Comparison of ENCODE assay signal across 10 cellular contexts in the genomic region with DNA sequence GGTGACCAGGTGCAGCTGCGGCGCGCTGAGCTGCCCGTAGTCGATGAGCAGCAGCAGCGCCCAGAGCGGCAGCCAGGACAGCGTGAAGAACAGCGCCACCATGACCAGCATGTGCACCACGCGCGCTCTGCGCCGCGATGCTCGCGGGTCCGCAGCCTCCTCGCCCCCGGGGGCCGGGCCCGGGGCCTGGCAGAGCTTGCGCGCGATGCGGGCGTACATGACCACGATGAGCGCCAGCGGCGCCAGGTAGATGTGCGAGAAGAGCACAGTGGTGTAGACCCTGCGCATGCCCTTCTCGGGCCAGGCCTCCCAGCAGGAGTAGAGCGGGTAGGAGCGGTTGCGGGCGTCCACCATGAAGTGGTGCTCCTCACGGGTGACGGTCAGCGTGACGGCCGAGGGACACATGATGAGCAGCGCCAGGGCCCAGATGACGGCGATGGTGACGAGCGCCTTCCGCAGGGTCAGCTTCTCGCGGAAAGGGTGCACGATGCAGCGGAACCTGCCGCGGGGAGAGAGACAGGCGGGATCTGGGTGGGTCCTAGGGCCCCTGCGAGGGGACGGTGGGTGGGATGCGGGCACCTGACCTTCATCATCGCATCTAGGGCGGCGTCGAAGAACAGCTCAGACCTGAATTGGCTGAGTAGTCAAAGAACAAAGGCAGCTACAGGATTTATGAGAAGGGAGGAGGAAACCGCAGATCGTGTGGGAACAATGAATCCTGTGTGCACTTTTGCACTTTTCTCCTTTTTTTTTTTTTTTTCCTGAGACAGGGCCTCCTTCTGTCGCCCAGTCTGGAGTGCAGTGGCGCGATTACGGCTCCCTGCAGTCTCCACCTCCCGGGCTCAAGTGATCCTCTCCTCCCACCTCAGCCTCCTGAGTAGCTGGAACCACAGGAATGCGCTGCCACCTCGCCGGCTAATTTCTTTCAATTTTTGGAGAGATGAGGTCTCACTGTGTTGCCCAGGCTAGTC. TPM values are rescaled to one million over a fixed set of nuclear protein-coding genes. Genes with fewer than 3 reads are reported as not detected.
A peak's percentile ranks its signal among the peaks of the same experiment; 100 is the strongest.
DNase-seq lines count a peak whose midpoint lies in the region; ATAC-seq, FAIRE-seq and TF ChIP-seq lines count a peak whose summit lies in the region.
"Had no signal": no experiment of that assay in that cellular context is flagged by ENCODE, and none has a peak within 500 bp of the region (broad histone marks: within the 10 kb centered on the region; RNA-seq: fewer than 3 reads in every experiment).

No MANE protein-coding gene starts in this region.

- no peaks in the 10 kb centered on the region for H3K36me3 ChIP-seq in adipocyte (ENCODE audit: control insufficient read depth, insufficient read depth, low read length, severe bottlenecking)
- H3K36me3 ChIP-seq in kidney (ENCODE audit: control insufficient read depth in 1 of 2, insufficient read depth in 2 of 2, low read length in 2 of 2) = no peaks in the 10 kb centered on the region
- no peaks in the 10 kb centered on the region for H3K36me3 ChIP-seq in upper lobe of left lung
- H3K36me3 ChIP-seq: neural progenitor cell had no signal

- H3K27ac ChIP-seq in kidney (ENCODE audit: low read depth in 2 of 2, low read length in 2 of 2) = no peak overlapping the region
- H3K27ac ChIP-seq in upper lobe of left lung = no peak overlapping the region
- H3K27ac ChIP-seq: neural progenitor cell had no signal

- TF ChIP-seq EP300 in upper lobe of left lung (IDR thresholded peaks at IDR 0.05) = no peak

- H3K9ac ChIP-seq in adipocyte (ENCODE audit: low read length) (no peak overlapping the region), kidney (ENCODE audit: low read length in 2 of 2) (no peak overlapping the region)
- H3K9ac ChIP-seq: neural progenitor cell had no signal

- H3K27me3 ChIP-seq in adipocyte (replicated peaks; ENCODE audit: control insufficient read depth, insufficient read depth, low read length) = peaks cover 55% of the 10 kb centered on the region
- H3K27me3 ChIP-seq in upper lobe of left lung = peaks cover 0 to 13% (median 11%) of the 10 kb centered on the region in 4 donors
- H3K27me3 ChIP-seq: neural progenitor cell had no signal

- TF ChIP-seq CTCF in kidney (IDR thresholded peaks at IDR 0.05; ENCODE audit: borderline replicate concordance, extremely low read depth, insufficient read depth) (no peak), upper lobe of left lung (IDR thresholded peaks at IDR 0.05) (no peak)

- H3K9me3 ChIP-seq in adipocyte (ENCODE audit: control insufficient read depth, low read length) = peaks cover 19% of the 10 kb centered on the region
- no peaks in the 10 kb centered on the region for H3K9me3 ChIP-seq in kidney (ENCODE audit: control insufficient read depth in 1 of 2, low read length in 2 of 2)
- H3K9me3 ChIP-seq in upper lobe of left lung = no peaks in the 10 kb centered on the region

- DNase-seq in activated naive CD4-positive, alpha-beta T cell treated with Interleukin-2 at 50 U/mL for 16 hours = peak; percentile 11
- no peak for DNase-seq in activated naive CD4-positive, alpha-beta T cell (lab: John Stamatoyannopoulos, UW)
- DNase-seq in adipocyte (ENCODE audit: low read depth) (peak; percentile 5), kidney (peak; percentile 77), upper lobe of left lung (peak; percentile 52 to 82), COLO668 (lab: John Stamatoyannopoulos, UW; ENCODE audit: unreplicated experiment) (no peak), NCI-H1092 treated with DMSO at 0.1 percent for 48 hours (lab: John Stamatoyannopoulos, UW) (no peak)
- DNase-seq: NCI-H82 had no signal

- 23 to 27% methylated on average over 29 to 55 of the region's 73 CpGs for WGBS in upper lobe of left lung, 2 donors

- FAIRE-seq in kidney (lab: Jason Lieb, UNC) = no peak

- H3K4me1 ChIP-seq in adipocyte (ENCODE audit: control insufficient read depth, insufficient read depth, low read length) (peaks cover 14% of the 10 kb centered on the region), kidney (ENCODE audit: control insufficient read depth in 1 of 2, insufficient read depth in 1 of 2, low read depth in 1 of 2, low read length in 2 of 2) (peaks cover 0 to 4% of the 10 kb centered on the region in 2 donors), upper lobe of left lung (peaks cover 4 to 19% (median 13%) of the 10 kb centered on the region in 4 donors)
- H3K4me1 ChIP-seq: neural progenitor cell had no signal

- intact Hi-C loops in kidney (cut with DNase I) = no loop called here

- ATAC-seq in upper lobe of left lung (ENCODE audit: low FRiP score in 2 of 2) = peak; percentile 39 to 71
- no peak for ATAC-seq in HG02623 (IDR thresholded peaks at IDR 0.05; ENCODE audit: unreplicated experiment)

- no peak overlapping the region for H3K4me3 ChIP-seq in adipocyte (ENCODE audit: low read length)
- no peak overlapping the region for H3K4me3 ChIP-seq in kidney (ENCODE audit: low read length in 2 of 2)
- H3K4me3 ChIP-seq in upper lobe of left lung = peak overlapping the region in 2 of 4 donors; percentile 13 to 15
- H3K4me3 ChIP-seq: neural progenitor cell had no signal

- TF ChIP-seq POLR2A in upper lobe of left lung (IDR thresholded peaks at IDR 0.05) = no peak

RNA-seq across cellular contexts. Expression of a gene that starts 22.4 kb away (rescaled TPM):
- total RNA-seq in kidney (116 TPM), upper lobe of left lung (100 to 1,000 TPM in 5 of 6 donors, 10 to 100 TPM in 1; 46.1 to 205 (median 154) TPM)
- polyA plus RNA-seq in kidney (ENCODE audit: insufficient read depth, low read depth, low replicate concordance) = 168 TPM

RNA-seq across cellular contexts. Expression of a gene that starts 28.2 kb away (rescaled TPM):
- total RNA-seq in kidney = 0.09 TPM
- polyA plus RNA-seq in kidney (ENCODE audit: insufficient read depth, low read depth, low replicate concordance) = not detected
- total RNA-seq in upper lobe of left lung = 1 to 10 TPM in 1 of 6 donors, under 1 TPM in 5; 0.15 to 1.0 (median 0.29) TPM

Comparison
In these comparisons a context has a peak if more than half of its experiments do, and no peak if none do; other contexts are left out.
1. DNase-seq: peak in activated naive CD4-positive, alpha-beta T cell treated with Interleukin-2 at 50 U/mL for 16 hours (single experiment), adipocyte (single experiment), kidney (single experiment) and upper lobe of left lung (2 of 2); none in activated naive CD4-positive, alpha-beta T cell (0 of 4), COLO668 (single experiment) and NCI-H1092 treated with DMSO at 0.1 percent for 48 hours (single experiment).